Comparison of ENCODE assay signal across 24 cellular contexts in genomic region chr2:155722290-155722689, GRCh38.
DNase-seq lines count a peak whose midpoint lies in the region; ATAC-seq, FAIRE-seq and TF ChIP-seq lines count a peak whose summit lies in the region.
"Had no signal": no experiment of that assay in that cellular context is flagged by ENCODE, and none has a peak within 500 bp of the region (broad histone marks: within the 10 kb centered on the region; RNA-seq: fewer than 3 reads in every experiment).

No MANE protein-coding gene starts in this region.

- no peak overlapping the region for H3K56ac ChIP-seq in H1 (replicated peaks; ENCODE audit: insufficient read length, low read depth, low read length)

- H2BK5ac ChIP-seq in H1 (ENCODE audit: low read depth, low read length), result no peak overlapping the region

- no peak for TF ChIP-seq EP300 in H1 (IDR thresholded peaks at IDR 0.05; ENCODE audit: borderline replicate concordance in 1 of 2, low read depth in 2 of 2, low read length in 2 of 2)

- H3K36me3 ChIP-seq in HCT116 (ENCODE audit: control insufficient read depth in 1 of 2, insufficient read depth in 2 of 2, low read length in 2 of 2), result no peaks in the 10 kb centered on the region
- H3K36me3 ChIP-seq in H1 (ENCODE audit: control insufficient read depth in 2 of 4, insufficient read depth in 4 of 4, low read length in 3 of 4), result no peaks in the 10 kb centered on the region
- H3K36me3 ChIP-seq: BLaER1 treated with 17β-estradiol and CSF1 and Interleukin-3, amounts not matched to agents 10 nM and 100 nM had no signal

- no peak overlapping the region for H2BK120ac ChIP-seq in H1 (replicated peaks; ENCODE audit: low read depth, low read length)

- no peaks in the 10 kb centered on the region for H3K79me1 ChIP-seq in H1 (ENCODE audit: low read depth, low read length)

- TF ChIP-seq RAD21 in HCT116 (IDR thresholded peaks at IDR 0.05; ENCODE audit: low read depth), result no peak
- no peak for TF ChIP-seq RAD21 in H1 (IDR thresholded peaks at IDR 0.05 in 1 of 2, conservative IDR thresholded peaks at IDR 0.05 in 1 of 2; ENCODE audit: low read depth in 2 of 2, low read length in 2 of 2)

- WGBS in H1 (ENCODE audit: extremely low coverage in 1 of 2, insufficient coverage in 1 of 2, insufficient read length in 1 of 2, insufficient replicate concordance in 2 of 2, low coverage in 1 of 2, low lambda C conversion rate in 2 of 2, missing lambda C conversion rate in 1 of 2), 2 experiments, result 94% methylated on average over 3 of the region's 3 CpGs; no CpG with 5 or more reads in 1 of the 2 experiments

- H2AK5ac ChIP-seq in H1 (ENCODE audit: low read depth, low read length), result no peak overlapping the region

- no peak overlapping the region for H3K4ac ChIP-seq in H1 (replicated peaks; ENCODE audit: insufficient read length, low read depth, low read length)

- no peak overlapping the region for H3K4me2 ChIP-seq in HCT116 (ENCODE audit: low read length)
- H3K4me2 ChIP-seq in H1 (ENCODE audit: insufficient read depth in 1 of 2, low read depth in 2 of 2, low read length in 2 of 2), result no peak overlapping the region
- H3K4me2 ChIP-seq: BLaER1 treated with 17β-estradiol and CSF1 and Interleukin-3, amounts not matched to agents 10 nM and 100 nM had no signal

- no peak overlapping the region for H4K91ac ChIP-seq in H1 (replicated peaks; ENCODE audit: insufficient read length, low read length)

- H3K79me2 ChIP-seq in HCT116 (ENCODE audit: insufficient read depth, low read length) (no peaks in the 10 kb centered on the region), H1 (ENCODE audit: control insufficient read depth in 1 of 2, insufficient read depth in 2 of 2, low read length in 2 of 2) (no peaks in the 10 kb centered on the region)

- CTCF ChIA-PET in HCT116 (lab: Charles Lee), result no interaction called here
- CTCF ChIA-PET in H1 (lab: Charles Lee; ENCODE audit: partially characterized antibody), result no interaction called here

- H2AFZ ChIP-seq in HCT116 (ENCODE audit: low read depth, low read length, poor library complexity, severe bottlenecking) (peak overlapping the region; percentile 80), H1 (ENCODE audit: low read length) (0 out of 2 replicates have a peak overlapping the region, but pooled peaks have one; percentile 5)

- DNase-seq in HCT116 (ENCODE audit: low read depth, low spot score) (peak; percentile 2), H1 (ENCODE audit: low read depth in 1 of 2, low spot score in 2 of 2) (no peak), foreskin keratinocyte (peak in 1 of 2 donors; percentile 4), COLO829 (ENCODE audit: low spot score) (no peak), omental fat pad (ENCODE audit: low spot score) (no peak)
- DNase-seq: 8988T; ACHN; AML-193; CD4-positive, alpha-beta T cell; CD8-positive, alpha-beta T cell; COR-L47; DMS 273 treated with DMSO at 0.1 percent for 48 hours; DMS153; DMS53; DMS79; DND-41; EL; GDM1 had no signal

- POLR2A ChIA-PET in HCT116 (lab: Charles Lee) (no interaction called here), H1 (lab: Charles Lee; ENCODE audit: partially characterized antibody) (no interaction called here)

- no peak overlapping the region for H3K18ac ChIP-seq in H1 (ENCODE audit: extremely low read depth, low read length)

- no TSS peak for BruUV-seq in HCT116 (replicated peaks; lab: Mats Ljungman, UMichigan)

- no peak overlapping the region for H3K4me3 ChIP-seq in HCT116 (replicated peaks in 1 of 2; ENCODE audit: low read depth in 1 of 2, low read length in 2 of 2)
- H3K4me3 ChIP-seq in H1 (ENCODE audit: extremely low read depth in 1 of 4, insufficient read depth in 2 of 4, low read depth in 3 of 4, low read length in 4 of 4), result no peak overlapping the region
- H3K4me3 ChIP-seq: BLaER1 treated with 17β-estradiol and CSF1 and Interleukin-3, amounts not matched to agents 10 nM and 100 nM; GM12878 had no signal

- no peak overlapping the region for H2BK15ac ChIP-seq in H1 (ENCODE audit: low read length)

- no peaks in the 10 kb centered on the region for H3K9me3 ChIP-seq in HCT116 (ENCODE audit: control insufficient read depth in 1 of 2, insufficient read depth in 1 of 2, low read depth in 1 of 2, low read length in 2 of 2)
- no peaks in the 10 kb centered on the region for H3K9me3 ChIP-seq in H1 (ENCODE audit: insufficient read depth in 2 of 2, low read depth in 1 of 2, low read length in 1 of 2)
- H3K9me3 ChIP-seq: BLaER1 treated with 17β-estradiol and CSF1 and Interleukin-3, amounts not matched to agents 10 nM and 100 nM had no signal

- 0 out of 2 replicates have a peak, but pooled peaks cover 2% of the 10 kb centered on the region for H3K23me2 ChIP-seq in H1 (ENCODE audit: low read depth, low read length)

- TF ChIP-seq POLR2A in HCT116 (IDR thresholded peaks at IDR 0.05; ENCODE audit: borderline replicate concordance, extremely low read depth, insufficient read depth, insufficient read length), result no peak
- no peak for TF ChIP-seq POLR2A in H1 (IDR thresholded peaks at IDR 0.05; ENCODE audit: control extremely low read depth in 1 of 2, low read depth in 2 of 2, low read length in 2 of 2)

- no peak for FAIRE-seq in H1 (lab: Jason Lieb, UNC)
- FAIRE-seq: GM12878, GM12892, GM18507 had no signal

- no peak overlapping the region for H3K23ac ChIP-seq in H1 (ENCODE audit: insufficient read length)

- H4K20me1 ChIP-seq in HCT116 (ENCODE audit: insufficient read depth) (no peaks in the 10 kb centered on the region), H1 (replicated peaks in 1 of 2; ENCODE audit: control insufficient read depth in 1 of 2, insufficient read depth in 2 of 2, low read length in 2 of 2) (no peaks in the 10 kb centered on the region)
- H4K20me1 ChIP-seq: BLaER1 treated with 17β-estradiol and CSF1 and Interleukin-3, amounts not matched to agents 10 nM and 100 nM had no signal

- H3K9ac ChIP-seq in HCT116 (ENCODE audit: low read length) (no peak overlapping the region), H1 (replicated peaks in 1 of 4; ENCODE audit: extremely low read depth in 1 of 4, low read depth in 3 of 4, low read length in 3 of 4) (no peak overlapping the region)
- H3K9ac ChIP-seq: BLaER1 treated with 17β-estradiol and CSF1 and Interleukin-3, amounts not matched to agents 10 nM and 100 nM had no signal

- no peak overlapping the region for H4K5ac ChIP-seq in H1 (ENCODE audit: insufficient read length, low read depth, low read length)

- H3K4me1 ChIP-seq in HCT116 (ENCODE audit: control insufficient read depth in 1 of 2, insufficient read depth in 2 of 2, low read length in 2 of 2) (no peaks in the 10 kb centered on the region), H1 (replicated peaks in 1 of 4; ENCODE audit: control insufficient read depth in 3 of 4, insufficient read depth in 4 of 4, low read length in 3 of 4) (peaks cover 0 to 3% (median 2%) of the 10 kb centered on the region in 4 experiments; a peak in 3 of 7 replicates), foreskin keratinocyte (no peaks in the 10 kb centered on the region)
- H3K4me1 ChIP-seq: BLaER1 treated with 17β-estradiol and CSF1 and Interleukin-3, amounts not matched to agents 10 nM and 100 nM had no signal

- H3K27ac ChIP-seq in HCT116 (ENCODE audit: low read depth, low read length) (no peak overlapping the region), H1 (ENCODE audit: low read depth, low read length) (no peak overlapping the region), foreskin keratinocyte (no peak overlapping the region)
- H3K27ac ChIP-seq: BLaER1 treated with 17β-estradiol and CSF1 and Interleukin-3, amounts not matched to agents 10 nM and 100 nM; C4-2B had no signal

- ATAC-seq in HCT116, result no peak
- ATAC-seq in foreskin keratinocyte, result peak; percentile 51
- no peak for ATAC-seq in omental fat pad (ENCODE audit: low FRiP score)
- ATAC-seq in HG03439 (IDR thresholded peaks at IDR 0.05; ENCODE audit: unreplicated experiment), result no peak
- ATAC-seq: CD8-positive, alpha-beta T cell; GM12878 had no signal

- H3K9me2 ChIP-seq in HCT116 (ENCODE audit: insufficient read depth), result no peaks in the 10 kb centered on the region

- H4K8ac ChIP-seq in H1 (ENCODE audit: extremely low read depth, insufficient read depth, low read length), result no peak overlapping the region

- RAD21 ChIA-PET in HCT116 (lab: Charles Lee; ENCODE audit: low non-redundant PET in 1 of 2, low total read pairs in 2 of 2, uncharacterized antibody in 2 of 2, unreplicated experiment in 2 of 2), result no interaction called here

- intact Hi-C loops in HCT116 (cut with micrococcal nuclease), result no loop called here

- H3K27me3 ChIP-seq in HCT116 (ENCODE audit: insufficient read depth, low read length) (no peaks in the 10 kb centered on the region), H1 (replicated peaks in 1 of 4; ENCODE audit: control insufficient read depth in 3 of 4, extremely low read depth in 1 of 4, insufficient read depth in 3 of 4, low read length in 3 of 4) (no peaks in the 10 kb centered on the region), foreskin keratinocyte (no peaks in the 10 kb centered on the region)
- H3K27me3 ChIP-seq: BLaER1 treated with 17β-estradiol and CSF1 and Interleukin-3, amounts not matched to agents 10 nM and 100 nM had no signal

- no peak overlapping the region for H3K14ac ChIP-seq in H1 (ENCODE audit: insufficient read length)

- no peak overlapping the region for H2BK20ac ChIP-seq in H1 (ENCODE audit: low read length)

- TF ChIP-seq CTCF in HCT116 (IDR thresholded peaks at IDR 0.05 in 2 of 3, conservative IDR thresholded peaks at IDR 0.05 in 1 of 3; ENCODE audit: borderline replicate concordance in 1 of 3, insufficient read depth in 1 of 3, low read depth in 2 of 3, low read length in 2 of 3), result no peak
- TF ChIP-seq CTCF in H1 (IDR thresholded peaks at IDR 0.05; ENCODE audit: control extremely low read depth in 1 of 3, insufficient read depth in 1 of 3, low read depth in 1 of 3, low read length in 3 of 3), result no peak
- no peak for TF ChIP-seq CTCF in foreskin keratinocyte (conservative IDR thresholded peaks at IDR 0.05)
- no peak for TF ChIP-seq CTCF in omental fat pad (IDR thresholded peaks at IDR 0.05)

- no peak overlapping the region for H2BK12ac ChIP-seq in H1 (ENCODE audit: low read depth, low read length)

TF ChIP-seq in HCT116, 20 proteins besides CTCF, POLR2A, EP300 and RAD21:
- TF ChIP-seq TCF7L2 (IDR thresholded peaks at IDR 0.05; ENCODE audit: borderline replicate concordance, extremely low read depth, insufficient read depth, insufficient read length) (no peak), YY1 (IDR thresholded peaks at IDR 0.05; ENCODE audit: extremely low read depth, insufficient replicate concordance, low read depth, low read length) (no peak), CBX3 (IDR thresholded peaks at IDR 0.05; ENCODE audit: low read depth) (no peak)

TF ChIP-seq in H1, 55 proteins besides CTCF, POLR2A, EP300 and RAD21:
- TF ChIP-seq CHD1 (IDR thresholded peaks at IDR 0.05; ENCODE audit: low read depth, low read length), result no peak
- TF ChIP-seq CHD2 (IDR thresholded peaks at IDR 0.05; ENCODE audit: low read length), result no peak
